Comparison of ENCODE assay signal across 8 cellular contexts in the genomic region with DNA sequence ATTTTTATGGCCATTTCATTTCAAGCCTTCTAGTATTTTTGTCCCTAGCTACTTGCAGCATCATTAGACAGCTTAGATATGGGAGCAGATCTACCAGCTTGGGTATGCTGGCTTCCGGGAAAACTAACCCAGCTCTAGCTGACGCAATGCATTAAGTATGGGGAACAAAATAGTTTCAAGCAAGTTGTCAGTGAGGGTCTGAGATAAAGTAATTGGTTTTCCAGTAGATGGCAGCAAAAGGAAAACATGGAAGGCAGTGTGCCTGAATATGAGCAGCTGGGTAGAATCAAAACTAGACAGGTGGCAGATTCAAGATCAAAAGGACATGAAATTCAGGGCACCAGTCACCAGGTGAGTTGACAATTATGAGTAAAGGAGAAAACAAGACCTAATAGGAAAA.
DNase-seq lines count a peak whose midpoint lies in the region; ATAC-seq, FAIRE-seq and TF ChIP-seq lines count a peak whose summit lies in the region.

No MANE protein-coding gene starts in this region.

- FAIRE-seq in RCC 7860 (lab: Jason Lieb, UNC): peak; percentile 81

- peak; percentile 46 for DNase-seq in AG08396 (ENCODE audit: low spot score)
- DNase-seq in HS-27A (ENCODE audit: low read depth): peak; percentile 91
- DNase-seq in RCC 7860 (ENCODE audit: low spot score): peak; percentile 84
- peak; percentile 82 for DNase-seq in fibroblast of villous mesenchyme (ENCODE audit: low read depth)
- DNase-seq in stromal cell of bone marrow (ENCODE audit: low read depth): peak; percentile 75
- no peak for DNase-seq in posterior cingulate gyrus
- DNase-seq in retina: no peak

- ATAC-seq in GM19351 (IDR thresholded peaks at IDR 0.05; ENCODE audit: unreplicated experiment): no peak

- H3K4me3 ChIP-seq in fibroblast of villous mesenchyme (ENCODE audit: low read depth, low read length): no peak overlapping the region

- intact Hi-C loops in posterior cingulate gyrus (cut with DNase I): no loop called here

- peak; percentile 49 for TF ChIP-seq CTCF in fibroblast of villous mesenchyme (IDR thresholded peaks at IDR 0.05; ENCODE audit: insufficient read depth, low read depth, low read length)

Comparison
In these comparisons a context has a peak if more than half of its experiments do, and no peak if none do; other contexts are left out.
1. DNase-seq: peak in AG08396 (single experiment), HS-27A (single experiment), RCC 7860 (single experiment), fibroblast of villous mesenchyme (single experiment) and stromal cell of bone marrow (single experiment); none in posterior cingulate gyrus (0 of 10) and retina (single experiment).